ENCODE assay signal across 32 cellular contexts in genomic region chr19:21709464-21709863, GRCh38.
"Had no signal": no experiment of that assay in that cellular context is flagged by ENCODE, and none has a peak within 500 bp of the region (broad histone marks: within the 10 kb centered on the region; RNA-seq: fewer than 3 reads in every experiment).

No MANE protein-coding gene starts in this region.

- H3K27me3 ChIP-seq: ascending aorta, breast epithelium, cardiac muscle cell, dorsolateral prefrontal cortex had no signal

- ATAC-seq: activated CD4-positive, CD25-positive, alpha-beta regulatory T cell treated with anti-CD3 and anti-CD28 coated beads, Interleukin-2, amount 50 U/mL, for 24 hours; activated naive CD4-positive, alpha-beta T cell treated with anti-CD3 and anti-CD28 coated beads, Interleukin-2, amount 50 U/mL, for 72 hours; activated T-cell treated with anti-CD3 and anti-CD28 coated beads, Interleukin-2, amount 50 U/mL, for 72 hours; esophagus mucosa; heart right ventricle; T-helper 17 cell had no signal

- H3K4me3 Mint-ChIP-seq: activated B cell treated with CpG ODN at 0.5 μM for 24 hours; activated CD4-positive, alpha-beta memory T cell treated with anti-CD3 and anti-CD28 coated beads, Interleukin-2, amount 10 ng/mL, durations not matched to agents 7 days and 5 days; activated naive CD4-positive, alpha-beta T cell treated with anti-CD3 and anti-CD28 coated beads, Interleukin-2, amount 10 ng/mL, durations not matched to agents 7 days and 5 days; activated naive CD8-positive, alpha-beta T cell treated with anti-CD3 and anti-CD28 coated beads, Interleukin-2, amount 10 ng/mL, durations not matched to agents 7 days and 5 days; activated T-cell treated with anti-CD3 and anti-CD28 coated beads, Interleukin-2, amount 50 U/mL, for 24 hours; activated T-cell treated with anti-CD3 and anti-CD28 coated beads, Interleukin-2, amount 50 U/mL, for 72 hours; brain; dendritic cell treated with granulocyte-macrophage colony-stimulating factor and Interleukin-4, amounts not matched to agents 40 ng/mL and 50 ng/mL, for 4 days; endodermal cell; T-helper 17 cell; T-helper 2 cell treated with Interferon-gamma antibody and Interleukin-4, amounts not matched to agents 5 μg/mL and 100 μg/mL, for 36 hours had no signal

- H3K4me3 ChIP-seq: ascending aorta, breast epithelium, cardiac muscle cell, coronary artery, dorsolateral prefrontal cortex, heart right ventricle had no signal

- H3K36me3 Mint-ChIP-seq: activated naive CD4-positive, alpha-beta T cell treated with anti-CD3 and anti-CD28 coated beads, Interleukin-2, amount 10 ng/mL, durations not matched to agents 7 days and 5 days; activated naive CD4-positive, alpha-beta T cell treated with anti-CD3 and anti-CD28 coated beads, Interleukin-2, amount 50 U/mL, for 72 hours; activated naive CD8-positive, alpha-beta T cell treated with anti-CD3 and anti-CD28 coated beads, Interleukin-2, amount 10 ng/mL, durations not matched to agents 7 days and 5 days; brain had no signal

- H3K36me3 ChIP-seq: ascending aorta, breast epithelium, cardiac muscle cell, heart right ventricle, WERI-Rb-1 had no signal

- H3K9me3 ChIP-seq: ascending aorta had no signal

- H3K27me3 Mint-ChIP-seq: activated B cell treated with CpG ODN at 0.5 μM for 24 hours; activated CD4-positive, alpha-beta memory T cell treated with anti-CD3 and anti-CD28 coated beads, Interleukin-2, amount 10 ng/mL, durations not matched to agents 7 days and 5 days; activated naive CD4-positive, alpha-beta T cell treated with anti-CD3 and anti-CD28 coated beads, Interleukin-2, amount 10 ng/mL, durations not matched to agents 7 days and 5 days; activated naive CD8-positive, alpha-beta T cell treated with anti-CD3 and anti-CD28 coated beads, Interleukin-2, amount 10 ng/mL, durations not matched to agents 7 days and 5 days; activated T-cell treated with anti-CD3 and anti-CD28 coated beads, Interleukin-2, amount 50 U/mL, for 24 hours; dendritic cell treated with granulocyte-macrophage colony-stimulating factor and Interleukin-4, amounts not matched to agents 40 ng/mL and 50 ng/mL, for 4 days had no signal

- H3K4me1 ChIP-seq: ascending aorta, breast epithelium, heart right ventricle had no signal

- H3K4me1 Mint-ChIP-seq: activated B cell treated with CpG ODN at 0.5 μM for 24 hours; activated CD4-positive, alpha-beta memory T cell treated with anti-CD3 and anti-CD28 coated beads, Interleukin-2, amount 10 ng/mL, durations not matched to agents 7 days and 5 days; activated naive CD4-positive, alpha-beta T cell treated with anti-CD3 and anti-CD28 coated beads, Interleukin-2, amount 10 ng/mL, durations not matched to agents 7 days and 5 days; activated naive CD8-positive, alpha-beta T cell treated with anti-CD3 and anti-CD28 coated beads, Interleukin-2, amount 10 ng/mL, durations not matched to agents 7 days and 5 days; brain; endodermal cell; T-helper 17 cell had no signal

- DNase-seq: activated B cell treated with CpG ODN at 0.5 μM for 24 hours; activated CD4-positive, alpha-beta memory T cell treated with anti-CD3 and anti-CD28 coated beads, Interleukin-2, amount 10 ng/mL, durations not matched to agents 7 days and 5 days; activated CD4-positive, alpha-beta T cell treated with anti-CD3 and anti-CD28 coated beads for 48 hours; activated CD8-positive, alpha-beta memory T cell treated with anti-CD3 and anti-CD28 coated beads, Interleukin-2, amount 50 U/mL, for 48 hours; activated gamma-delta T cell; activated naive CD4-positive, alpha-beta T cell; activated naive CD4-positive, alpha-beta T cell treated with anti-CD3 and anti-CD28 coated beads, Interleukin-2, amount 10 ng/mL, durations not matched to agents 7 days and 5 days; activated naive CD8-positive, alpha-beta T cell treated with anti-CD3 and anti-CD28 coated beads, Interleukin-2, amount 10 ng/mL, durations not matched to agents 7 days and 5 days; activated T-cell treated with anti-CD3 and anti-CD28 coated beads for 4 hours; activated T-cell treated with anti-CD3 and anti-CD28 coated beads, Interleukin-2, amount 50 U/mL, for 24 hours; activated T-cell treated with anti-CD3 and anti-CD28 coated beads, Interleukin-2, amount 50 U/mL, for 72 hours; central memory CD4-positive, alpha-beta T cell; cerebellar nuclear complex; dorsolateral prefrontal cortex; effector memory CD4-positive, alpha-beta T cell; endodermal cell; foreskin fibroblast; heart right ventricle; T-helper 1 cell; T-helper 17 cell; T1000; WERI-Rb-1 had no signal

- H3K27ac ChIP-seq: ascending aorta, breast epithelium, cardiac muscle cell, coronary artery, dorsolateral prefrontal cortex, heart right ventricle, WERI-Rb-1 had no signal

- H3K27ac Mint-ChIP-seq: activated B cell treated with CpG ODN at 0.5 μM for 24 hours; activated CD4-positive, alpha-beta memory T cell treated with anti-CD3 and anti-CD28 coated beads, Interleukin-2, amount 10 ng/mL, durations not matched to agents 7 days and 5 days; activated naive CD4-positive, alpha-beta T cell treated with anti-CD3 and anti-CD28 coated beads, Interleukin-2, amount 10 ng/mL, durations not matched to agents 7 days and 5 days; activated naive CD4-positive, alpha-beta T cell treated with anti-CD3 and anti-CD28 coated beads, Interleukin-2, amount 50 U/mL, for 72 hours; activated naive CD8-positive, alpha-beta T cell treated with anti-CD3 and anti-CD28 coated beads, Interleukin-2, amount 10 ng/mL, durations not matched to agents 7 days and 5 days; activated T-cell treated with anti-CD3 and anti-CD28 coated beads, Interleukin-2, amount 50 U/mL, for 24 hours; activated T-cell treated with anti-CD3 and anti-CD28 coated beads, Interleukin-2, amount 50 U/mL, for 72 hours; brain; dendritic cell treated with granulocyte-macrophage colony-stimulating factor and Interleukin-4, amounts not matched to agents 40 ng/mL and 50 ng/mL, for 4 days; endodermal cell; T-helper 17 cell; T-helper 2 cell treated with Interferon-gamma antibody and Interleukin-4, amounts not matched to agents 5 μg/mL and 100 μg/mL, for 36 hours had no signal
